ENCODE assay signal across 8 cellular contexts in genomic region chr17:43169561-43170139, GRCh38. TPM values are rescaled to one million over a fixed set of nuclear protein-coding genes. Genes with fewer than 3 reads are reported as not detected.
A peak's percentile ranks its signal among the peaks of the same experiment; 100 is the strongest.
DNase-seq lines count a peak whose midpoint lies in the region; ATAC-seq and TF ChIP-seq lines count a peak whose summit lies in the region.

No MANE protein-coding gene starts in this region.

- ATAC-seq in GM21526 (IDR thresholded peaks at IDR 0.05; ENCODE audit: low FRiP score, unreplicated experiment) (peak; percentile 29), Right ventricle myocardium superior (ENCODE audit: poor library complexity) (peak; percentile 27)

- no peaks in the 10 kb centered on the region for H3K27me3 Mint-ChIP-seq in activated CD4-positive, alpha-beta T cell treated with anti-CD3 and anti-CD28 coated beads, Interleukin-2, amount 10 ng/mL, durations not matched to agents 24 days and 14 days

- no peaks in the 10 kb centered on the region for H3K36me3 ChIP-seq in rectal smooth muscle tissue (ENCODE audit: control insufficient read depth, insufficient read depth, low read length)

- H3K27ac Mint-ChIP-seq in activated CD4-positive, alpha-beta T cell treated with anti-CD3 and anti-CD28 coated beads, Interleukin-2, amount 10 ng/mL, durations not matched to agents 24 days and 14 days = no peak overlapping the region

- H3K27me3 ChIP-seq in rectal smooth muscle tissue (ENCODE audit: control insufficient read depth, insufficient read depth, low read length) = no peaks in the 10 kb centered on the region

- H3K4me3 ChIP-seq in rectal smooth muscle tissue (ENCODE audit: low read length) = peak overlapping the region; percentile 96

- no peak for TF ChIP-seq EP300 in Ishikawa (IDR thresholded peaks at IDR 0.05; ENCODE audit: borderline replicate concordance)

- H3K4me1 Mint-ChIP-seq in activated CD4-positive, alpha-beta T cell treated with anti-CD3 and anti-CD28 coated beads, Interleukin-2, amount 10 ng/mL, durations not matched to agents 24 days and 14 days = peaks cover 21% of the 10 kb centered on the region

- peak overlapping the region; percentile 99 for H3K27ac ChIP-seq in rectal smooth muscle tissue (ENCODE audit: low read depth, low read length)

- no peak for TF ChIP-seq RAD21 in Ishikawa (IDR thresholded peaks at IDR 0.05; ENCODE audit: low read depth)

- H3K4me1 ChIP-seq in rectal smooth muscle tissue (ENCODE audit: control insufficient read depth, insufficient read depth, low read length) = peaks cover 11% of the 10 kb centered on the region

- H3K9me3 Mint-ChIP-seq in activated CD4-positive, alpha-beta T cell treated with anti-CD3 and anti-CD28 coated beads, Interleukin-2, amount 10 ng/mL, durations not matched to agents 24 days and 14 days = no peaks in the 10 kb centered on the region

- no peak overlapping the region for H3K4me3 Mint-ChIP-seq in activated CD4-positive, alpha-beta T cell treated with anti-CD3 and anti-CD28 coated beads, Interleukin-2, amount 10 ng/mL, durations not matched to agents 24 days and 14 days

- intact Hi-C loops in activated CD4-positive, alpha-beta T cell treated with anti-CD3 and anti-CD28 coated beads, Interleukin-2, amount 10 ng/mL, durations not matched to agents 24 days and 14 days (cut with micrococcal nuclease) = loop anchor here (1.0 kb wide), 4 partner anchors 42 to 191 kb away; partner anchors contain the start of genes BRCA1 and TMEM106A
- intact Hi-C loops in Right ventricle myocardium superior (cut with DNase I) = loop anchor here (5.0 kb wide), 1 partner anchor 38 kb away; no protein-coding TSS in a partner anchor

- DNase-seq in NCI-H1105 (lab: John Stamatoyannopoulos, UW) (peak; percentile 15), NCI-H1105 treated with DMSO at 0.1 percent for 48 hours (lab: John Stamatoyannopoulos, UW) (no peak), Right ventricle myocardium superior (no peak), NCI-H2107 (lab: John Stamatoyannopoulos, UW) (no peak)
- DNase-seq in activated CD4-positive, alpha-beta T cell treated with anti-CD3 and anti-CD28 coated beads, Interleukin-2, amount 10 ng/mL, durations not matched to agents 24 days and 14 days = peak; percentile 69

- peaks cover 10% of the 10 kb centered on the region for H3K36me3 Mint-ChIP-seq in activated CD4-positive, alpha-beta T cell treated with anti-CD3 and anti-CD28 coated beads, Interleukin-2, amount 10 ng/mL, durations not matched to agents 24 days and 14 days (ENCODE audit: low read depth)

- peak overlapping the region; percentile 80 for H3K9ac ChIP-seq in rectal smooth muscle tissue (ENCODE audit: low read length)

TF ChIP-seq in Ishikawa, 13 proteins besides CTCF, POLR2A, EP300 and RAD21:
- TF ChIP-seq ZBTB7A (IDR thresholded peaks at IDR 0.05; ENCODE audit: low read depth) = peak; percentile 47; the same call in 1 of the 2 replicates
- no peak for TF ChIP-seq REST (IDR thresholded peaks at IDR 0.05; ENCODE audit: low read depth)

RNA-seq across cellular contexts. Expression of gene NBR1, which starts 1.4 kb away (rescaled TPM):
- total RNA-seq in activated CD4-positive, alpha-beta T cell treated with anti-CD3 and anti-CD28 coated beads, Interleukin-2, amount 10 ng/mL, durations not matched to agents 24 days and 14 days = 51.2 and 53.5 TPM in 2 replicates
- 91.1 TPM for total RNA-seq in Right ventricle myocardium superior

RNA-seq across cellular contexts. Expression of gene TMEM106A, which starts 42.0 kb away (rescaled TPM):
- total RNA-seq in activated CD4-positive, alpha-beta T cell treated with anti-CD3 and anti-CD28 coated beads, Interleukin-2, amount 10 ng/mL, durations not matched to agents 24 days and 14 days = 17.9 and 19.1 TPM in 2 replicates
- 3.6 TPM for total RNA-seq in Right ventricle myocardium superior

RNA-seq across cellular contexts. Expression of gene BRCA1, which starts 44.5 kb away (rescaled TPM):
- total RNA-seq in activated CD4-positive, alpha-beta T cell treated with anti-CD3 and anti-CD28 coated beads, Interleukin-2, amount 10 ng/mL, durations not matched to agents 24 days and 14 days = 88.1 and 93.3 TPM in 2 replicates
- total RNA-seq in Right ventricle myocardium superior = 7.3 TPM

RNA-seq across cellular contexts. Expression of gene CCDC200, which starts 58.8 kb away (rescaled TPM):
- 0.65 and 0.92 TPM in 2 replicates for total RNA-seq in activated CD4-positive, alpha-beta T cell treated with anti-CD3 and anti-CD28 coated beads, Interleukin-2, amount 10 ng/mL, durations not matched to agents 24 days and 14 days
- total RNA-seq in Right ventricle myocardium superior = not detected

Comparison
In these comparisons a context has a peak if more than half of its experiments do, and no peak if none do; other contexts are left out.
1. DNase-seq: peak in NCI-H1105 (single experiment) and activated CD4-positive, alpha-beta T cell treated with anti-CD3 and anti-CD28 coated beads, Interleukin-2, amount 10 ng/mL, durations not matched to agents 24 days and 14 days (single experiment); none in NCI-H1105 treated with DMSO at 0.1 percent for 48 hours (single experiment), Right ventricle myocardium superior (single experiment) and NCI-H2107 (single experiment).
2. RNA of gene BRCA1, which starts 44.5 kb away (total RNA-seq): 88.1 to 93.3 TPM in activated CD4-positive, alpha-beta T cell treated with anti-CD3 and anti-CD28 coated beads, Interleukin-2, amount 10 ng/mL, durations not matched to agents 24 days and 14 days; 7.3 TPM in Right ventricle myocardium superior (single experiment); every median in the first group is over 10 times any median in the second.